ENCODE assay signal across 8 cellular contexts in the genomic region with DNA sequence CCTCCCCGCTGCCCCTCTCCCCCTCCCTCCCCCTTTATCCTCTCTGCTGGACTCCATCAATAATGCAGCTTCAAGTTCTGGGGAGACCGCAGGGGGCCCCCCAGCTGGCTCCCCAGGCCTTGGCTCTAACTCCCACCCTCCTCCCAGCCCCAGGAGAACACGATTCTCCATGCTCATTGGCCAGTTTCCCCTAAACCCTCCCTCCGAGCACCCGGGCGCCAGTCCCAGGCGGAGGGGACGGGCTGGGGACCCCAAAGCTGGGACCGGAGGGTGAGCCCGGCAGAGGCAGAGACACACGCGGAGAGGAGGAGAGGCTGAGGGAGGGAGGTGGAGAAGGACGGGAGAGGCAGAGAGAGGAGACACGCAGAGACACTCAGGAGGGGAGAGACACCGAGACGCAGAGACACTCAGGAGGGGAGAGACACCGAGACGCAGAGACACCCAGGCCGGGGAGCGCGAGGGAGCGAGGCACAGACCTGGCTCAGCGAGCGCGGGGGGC. TPM values are rescaled to one million over a fixed set of nuclear protein-coding genes. Genes with fewer than 3 reads are reported as not detected.
DNase-seq lines count a peak whose midpoint lies in the region; ATAC-seq and TF ChIP-seq lines count a peak whose summit lies in the region.

Gene PPP1R1B, plus strand, starts transcription at position 282 of the 499 bp plus-strand sequence. CDS start 441 bp downstream, outside the sequence.

- TF ChIP-seq CTCF in Peyer's patch (IDR thresholded peaks at IDR 0.05), result no peak
- no peak for TF ChIP-seq CTCF in fibroblast of pulmonary artery (IDR thresholded peaks at IDR 0.05; ENCODE audit: low read length, missing control alignments)
- TF ChIP-seq CTCF in ovary (IDR thresholded peaks at IDR 0.05), result no peak

- H3K4me3 Mint-ChIP-seq in activated CD8-positive, alpha-beta memory T cell treated with anti-CD3 and anti-CD28 coated beads, Interleukin-2, amount 10 ng/mL, durations not matched to agents 7 days and 5 days, result no peak within 1 kb of the TSS

- H3K9me2 ChIP-seq in Karpas-422 (replicated peaks; ENCODE audit: insufficient read depth, low read length), result no peaks in the 10 kb centered on the region

- no peaks in the 10 kb centered on the region for H3K36me3 Mint-ChIP-seq in activated CD8-positive, alpha-beta memory T cell treated with anti-CD3 and anti-CD28 coated beads, Interleukin-2, amount 10 ng/mL, durations not matched to agents 7 days and 5 days

- peaks cover 6 to 60% (median 51%) of the 10 kb centered on the region in 10 experiments; a peak in 19 of 20 replicates for H3K4me1 ChIP-seq in BLaER1 treated with 17β-estradiol and CSF1 and Interleukin-3, amounts not matched to agents 10 nM and 100 nM
- peaks cover 5 to 29% (median 9%) of the 10 kb centered on the region in 4 donors for H3K4me1 ChIP-seq in Peyer's patch
- peaks cover 2% of the 10 kb centered on the region for H3K4me1 ChIP-seq in ovary (ENCODE audit: insufficient read depth)
- peaks cover 48% of the 10 kb centered on the region for H3K4me1 ChIP-seq in Karpas-422 (ENCODE audit: low read length)

- H3K27me3 Mint-ChIP-seq in activated CD8-positive, alpha-beta memory T cell treated with anti-CD3 and anti-CD28 coated beads, Interleukin-2, amount 10 ng/mL, durations not matched to agents 7 days and 5 days, result peaks cover 39% of the 10 kb centered on the region

- H3K79me2 ChIP-seq in Karpas-422 (ENCODE audit: low read length), result no peaks in the 10 kb centered on the region

- peaks cover 20 to 36% (median 26%) of the 10 kb centered on the region in 11 experiments for H3K27me3 ChIP-seq in BLaER1 treated with 17β-estradiol and CSF1 and Interleukin-3, amounts not matched to agents 10 nM and 100 nM
- H3K27me3 ChIP-seq in Peyer's patch, result no peaks in the 10 kb centered on the region
- no peaks in the 10 kb centered on the region for H3K27me3 ChIP-seq in ovary
- H3K27me3 ChIP-seq in Karpas-422 (ENCODE audit: low read length), result no peaks in the 10 kb centered on the region

- TF ChIP-seq EP300 in ovary (IDR thresholded peaks at IDR 0.05), result no peak

- H3K4me2 ChIP-seq in BLaER1 treated with 17β-estradiol and CSF1 and Interleukin-3, amounts not matched to agents 10 nM and 100 nM, result peak within 1 kb of the TSS in 8 of 11 experiments; percentile 39 to 67 (median 62); a peak in 15 of 22 replicates
- no peak within 1 kb of the TSS for H3K4me2 ChIP-seq in Karpas-422 (ENCODE audit: low read depth, low read length, poor library complexity, severe bottlenecking)

- H2AFZ ChIP-seq in Karpas-422 (ENCODE audit: low read length), result no peak within 1 kb of the TSS

- intact Hi-C loops in ovary (cut with DNase I), result loop anchor here in 2 of 4 donors (5.0 to 10.0 kb wide), 2 partner anchors 82 to 126 kb away; no protein-coding TSS in a partner anchor

- TF ChIP-seq POLR2A in Peyer's patch (IDR thresholded peaks at IDR 0.05) (peak; percentile 24 to 56), ovary (IDR thresholded peaks at IDR 0.05) (no peak)

- peaks cover 29% of the 10 kb centered on the region for H3K4me1 Mint-ChIP-seq in activated CD8-positive, alpha-beta memory T cell treated with anti-CD3 and anti-CD28 coated beads, Interleukin-2, amount 10 ng/mL, durations not matched to agents 7 days and 5 days

- H3K9ac ChIP-seq in BLaER1 treated with 17β-estradiol and CSF1 and Interleukin-3, amounts not matched to agents 10 nM and 100 nM, result no peak within 1 kb of the TSS; a peak in 1 of 22 replicates
- H3K9ac ChIP-seq in Karpas-422 (ENCODE audit: low read length), result no peak within 1 kb of the TSS

- WGBS in ovary, 3 donors, result 0 to 1% (median 1%) methylated on average over 25 of the region's 25 CpGs

- DNase-seq in Peyer's patch, result peak in 1 of 3 donors; percentile 63
- no peak for DNase-seq in fibroblast of pulmonary artery (ENCODE audit: low read depth)
- DNase-seq in ovary, result no peak
- DNase-seq in Karpas-422, result no peak
- no peak for DNase-seq in activated CD8-positive, alpha-beta memory T cell treated with anti-CD3 and anti-CD28 coated beads, Interleukin-2, amount 10 ng/mL, durations not matched to agents 7 days and 5 days

- no peak within 1 kb of the TSS for H3K27ac ChIP-seq in BLaER1 treated with 17β-estradiol and CSF1 and Interleukin-3, amounts not matched to agents 10 nM and 100 nM
- H3K27ac ChIP-seq in Peyer's patch (peak within 1 kb of the TSS; percentile 1 to 97 (median 85)), ovary (no peak within 1 kb of the TSS), Karpas-422 (ENCODE audit: low read length) (no peak within 1 kb of the TSS)

- CTCF ChIA-PET in activated CD8-positive, alpha-beta memory T cell treated with anti-CD3 and anti-CD28 coated beads, Interleukin-2, amount 10 ng/mL, durations not matched to agents 7 days and 5 days (lab: Charles Lee), result interaction anchor here (1.1 to 17.8 kb wide), 5 partner anchors 7 to 126 kb away, joined by 3 to 307 read pairs (median 227); partner anchors contain the start of genes PNMT, STARD3 and TCAP

- no peaks in the 10 kb centered on the region for H3K9me3 Mint-ChIP-seq in activated CD8-positive, alpha-beta memory T cell treated with anti-CD3 and anti-CD28 coated beads, Interleukin-2, amount 10 ng/mL, durations not matched to agents 7 days and 5 days (ENCODE audit: low read depth)

- no peaks in the 10 kb centered on the region for H3K9me3 ChIP-seq in BLaER1 treated with 17β-estradiol and CSF1 and Interleukin-3, amounts not matched to agents 10 nM and 100 nM (replicated peaks in 1 of 11)
- H3K9me3 ChIP-seq in Peyer's patch (no peaks in the 10 kb centered on the region), ovary (no peaks in the 10 kb centered on the region), Karpas-422 (ENCODE audit: low read length) (no peaks in the 10 kb centered on the region)

- ATAC-seq in HG02798 (IDR thresholded peaks at IDR 0.05; ENCODE audit: poor library complexity, unreplicated experiment) (no peak), GM18867 (IDR thresholded peaks at IDR 0.05; ENCODE audit: unreplicated experiment) (no peak)
- ATAC-seq in activated CD8-positive, alpha-beta memory T cell treated with anti-CD3 and anti-CD28 coated beads, Interleukin-2, amount 10 ng/mL, durations not matched to agents 7 days and 5 days, result no peak

- H3K4me3 ChIP-seq in BLaER1 treated with 17β-estradiol and CSF1 and Interleukin-3, amounts not matched to agents 10 nM and 100 nM, result no peak within 1 kb of the TSS
- H3K4me3 ChIP-seq in Peyer's patch (peak within 1 kb of the TSS; percentile 25 to 70 (median 44)), fibroblast of pulmonary artery (replicated peaks; ENCODE audit: low read depth, low read length) (peak within 1 kb of the TSS; percentile 28), ovary (peak within 1 kb of the TSS; percentile 26), Karpas-422 (ENCODE audit: low read length) (no peak within 1 kb of the TSS)

- H3K36me3 ChIP-seq in BLaER1 treated with 17β-estradiol and CSF1 and Interleukin-3, amounts not matched to agents 10 nM and 100 nM, result no peaks in the 10 kb centered on the region
- no peaks in the 10 kb centered on the region for H3K36me3 ChIP-seq in Peyer's patch
- H3K36me3 ChIP-seq in ovary, result no peaks in the 10 kb centered on the region
- H3K36me3 ChIP-seq in Karpas-422 (ENCODE audit: insufficient read depth, low read length), result no peaks in the 10 kb centered on the region

- no peak within 1 kb of the TSS for H3K27ac Mint-ChIP-seq in activated CD8-positive, alpha-beta memory T cell treated with anti-CD3 and anti-CD28 coated beads, Interleukin-2, amount 10 ng/mL, durations not matched to agents 7 days and 5 days

- H4K20me1 ChIP-seq in BLaER1 treated with 17β-estradiol and CSF1 and Interleukin-3, amounts not matched to agents 10 nM and 100 nM, result no peaks in the 10 kb centered on the region; a peak in 2 of 22 replicates
- no peaks in the 10 kb centered on the region for H4K20me1 ChIP-seq in Karpas-422 (ENCODE audit: insufficient read depth, low read depth, low read length)

RNA-seq across cellular contexts. Expression of gene PPP1R1B, which starts in this region (rescaled TPM):
- total RNA-seq in Peyer's patch (100 to 1,000 TPM in 3 of 4 donors, 10 to 100 TPM in 1; 71.8 to 161 (median 125) TPM), ovary (10 to 100 TPM in 4 of 7 donors, 1 to 10 TPM in 2, under 1 TPM in 1; 0.43 to 23.0 (median 10.1) TPM)
- 10 to 100 TPM in 1 of 2 donors, 1 to 10 TPM in 1; 5.1 to 12.9 TPM for polyA plus RNA-seq in ovary
- not detected in 2 replicates for total RNA-seq in Karpas-422 (2014; rRNA removed; shearing (Covaris generic); ENCODE audit: low replicate concordance)
- not detected for total RNA-seq in activated CD8-positive, alpha-beta memory T cell treated with anti-CD3 and anti-CD28 coated beads, Interleukin-2, amount 10 ng/mL, durations not matched to agents 7 days and 5 days

Comparison
In these comparisons a context has a peak if more than half of its experiments do, and no peak if none do; other contexts are left out.
1. H3K27ac ChIP-seq: peak in Peyer's patch (4 of 4); none in BLaER1 treated with 17β-estradiol and CSF1 and Interleukin-3, amounts not matched to agents 10 nM and 100 nM (0 of 11), ovary (0 of 2) and Karpas-422 (single experiment).
2. H3K4me3 ChIP-seq: peak in Peyer's patch (4 of 4), fibroblast of pulmonary artery (single experiment) and ovary (single experiment); none in BLaER1 treated with 17β-estradiol and CSF1 and Interleukin-3, amounts not matched to agents 10 nM and 100 nM (0 of 10) and Karpas-422 (single experiment).